ENCODE assay signal across 8 cellular contexts in genomic region chr14:34874386-34875030, GRCh38. TPM values are rescaled to one million over a fixed set of nuclear protein-coding genes. Genes with fewer than 3 reads are reported as not detected.
DNase-seq lines count a peak whose midpoint lies in the region; ATAC-seq and TF ChIP-seq lines count a peak whose summit lies in the region.

No MANE protein-coding gene starts in this region.

- H3K27me3 ChIP-seq in hepatocyte, result no peaks in the 10 kb centered on the region
- no peaks in the 10 kb centered on the region for H3K27me3 ChIP-seq in sigmoid colon

- no peaks in the 10 kb centered on the region for H3K36me3 ChIP-seq in hepatocyte (replicated peaks; ENCODE audit: insufficient read depth, low read depth)
- H3K36me3 ChIP-seq in sigmoid colon, result no peaks in the 10 kb centered on the region

- no peak for TF ChIP-seq POLR2A in sigmoid colon (IDR thresholded peaks at IDR 0.05)

- TF ChIP-seq CTCF in hepatocyte (IDR thresholded peaks at IDR 0.05; ENCODE audit: poor library complexity), result peak; percentile 20
- no peak for TF ChIP-seq CTCF in sigmoid colon (IDR thresholded peaks at IDR 0.05)

- H3K4me2 ChIP-seq in hepatocyte, result peak overlapping the region; percentile 79

- in situ Hi-C loops in KBM-7 (cut with MboI; ENCODE audit: low pct_unique_long_range_greater_than_20kb, low sequenced_read_pairs), result no loop called here

- intact Hi-C loops in sigmoid colon (cut with DNase I), result loop anchor here (1.0 to 10.0 kb wide), 3 partner anchors 108 to 528 kb away; partner anchors contain the start of genes FAM177A1, NFKBIA and SRP54

- peak overlapping the region; percentile 99 for H3K27ac ChIP-seq in hepatocyte
- peak overlapping the region; percentile 97 to 99 (median 98) for H3K27ac ChIP-seq in sigmoid colon

- H2AFZ ChIP-seq in hepatocyte, result peak overlapping the region; percentile 92

- H3K9me3 ChIP-seq in hepatocyte (ENCODE audit: low read depth), result no peaks in the 10 kb centered on the region
- H3K9me3 ChIP-seq in sigmoid colon, result no peaks in the 10 kb centered on the region

- WGBS in hepatocyte (ENCODE audit: low lambda C conversion rate, missing lambda C conversion rate), result 0% methylated on average over 24 of the region's 85 CpGs
- 0 to 1% methylated on average over 85 of the region's 85 CpGs for WGBS in sigmoid colon, 2 donors

- H3K9me2 ChIP-seq in hepatocyte (replicated peaks; ENCODE audit: insufficient read depth), result no peaks in the 10 kb centered on the region

- H3K4me1 ChIP-seq in hepatocyte (ENCODE audit: insufficient read depth), result peaks cover 14% of the 10 kb centered on the region
- H3K4me1 ChIP-seq in sigmoid colon, result peaks cover 0 to 13% (median 5%) of the 10 kb centered on the region in 4 donors

- TF ChIP-seq EP300 in sigmoid colon (IDR thresholded peaks at IDR 0.05), result no peak

- no peaks in the 10 kb centered on the region for H4K20me1 ChIP-seq in hepatocyte (ENCODE audit: insufficient read depth, poor library complexity, severe bottlenecking)

- H3K79me2 ChIP-seq in hepatocyte, result peaks cover 36% of the 10 kb centered on the region

- ATAC-seq in GM21737 (IDR thresholded peaks at IDR 0.05; ENCODE audit: unreplicated experiment) (peak; percentile 25), SK-N-SH treated with all-trans-retinoic acid at 6 μM for 48 hours (peak; percentile 36)

- peak; percentile 13 for DNase-seq in GM04504 (ENCODE audit: low read depth)
- peak; percentile 64 for DNase-seq in KBM-7
- DNase-seq in anterior cingulate cortex (lab: John Stamatoyannopoulos, UW), result peak in 44 of 58 donors; percentile 9 to 79 (median 47)
- peak; percentile 76 for DNase-seq in hepatocyte (ENCODE audit: low spot score)
- peak; percentile 74 for DNase-seq in sigmoid colon
- DNase-seq in cerebellar nuclear complex (lab: John Stamatoyannopoulos, UW), result no peak

- H3K4me3 ChIP-seq in hepatocyte (peak overlapping the region; percentile 92), sigmoid colon (peak overlapping the region; percentile 66 to 98 (median 92))

TF ChIP-seq in SK-N-SH treated with all-trans-retinoic acid at 6 μM for 48 hours, 23 proteins besides CTCF, POLR2A, EP300 and RAD21:
- TF ChIP-seq TSHZ2 (CRISPR knock-in tag; IDR thresholded peaks at IDR 0.05), result no peak
- TF ChIP-seq ZFP3 (CRISPR knock-in tag; IDR thresholded peaks at IDR 0.05), result no peak
- TF ChIP-seq TCF4 (CRISPR knock-in tag; IDR thresholded peaks at IDR 0.05; ENCODE audit: borderline replicate concordance), result no peak
- TF ChIP-seq POU6F1 (CRISPR knock-in tag; IDR thresholded peaks at IDR 0.05; ENCODE audit: borderline replicate concordance, low read depth), result no peak

RNA-seq across cellular contexts. Expression of gene BAZ1A, which starts 0.7 kb away (rescaled TPM):
- total RNA-seq in hepatocyte, result 19.8 and 24.7 TPM in 2 replicates
- polyA plus RNA-seq in hepatocyte, result 20.9 and 23.4 TPM in 2 replicates
- total RNA-seq in sigmoid colon, result 10 to 100 TPM; 18.2 to 25.2 (median 21.6) TPM
- 10 to 100 TPM; 22.4 to 73.1 (median 31.8) TPM for polyA plus RNA-seq in sigmoid colon

Comparison
In these comparisons a context has a peak if more than half of its experiments do, and no peak if none do; other contexts are left out.
1. DNase-seq: peak in GM04504 (single experiment), KBM-7 (single experiment), anterior cingulate cortex (44 of 58), hepatocyte (single experiment) and sigmoid colon (single experiment); none in cerebellar nuclear complex (0 of 2).